In genomic region chr21:35616090-35616489, GRCh38 we compare ENCODE assay signal across 9 cellular contexts.
DNase-seq lines count a peak whose midpoint lies in the region; ATAC-seq, FAIRE-seq and TF ChIP-seq lines count a peak whose summit lies in the region.
"Had no signal": no experiment of that assay in that cellular context is flagged by ENCODE, and none has a peak within 500 bp of the region (broad histone marks: within the 10 kb centered on the region; RNA-seq: fewer than 3 reads in every experiment).

No MANE protein-coding gene starts in this region.

- peak overlapping the region in 4 of 11 experiments; percentile 4 to 21 (median 12); a peak in 3 of 22 replicates for H3K27ac ChIP-seq in BLaER1 treated with 17β-estradiol and CSF1 and Interleukin-3, amounts not matched to agents 10 nM and 100 nM
- no peak overlapping the region for H3K27ac ChIP-seq in K562 (ENCODE audit: extremely low read depth, low read depth, low read length)

- no peak overlapping the region for H2AFZ ChIP-seq in K562 (ENCODE audit: low read depth, low read length)

- CTCF ChIA-PET in K562 (lab: Yijun Ruan, JAX; ENCODE audit: low intra/inter-chr PET ratio), result interaction anchor here (0.6 kb wide), 1 partner anchor 922 kb away, joined by 3 read pairs; no protein-coding TSS in a partner anchor

- no peaks in the 10 kb centered on the region for H3K9me3 Mint-ChIP-seq in activated T-helper 1 cell treated with anti-CD3 and anti-CD28 coated beads, Interleukin-12 subunit alpha, Interleukin-12 subunit beta, Interleukin-2, Interleukin-4 antibody, amounts not matched to agents 30 ng/mL and 10 ng/mL and 1 ng/mL, durations not matched to agents 14 hours and 24 hours and 36 hours
- H3K9me3 Mint-ChIP-seq: central memory CD8-positive, alpha-beta T cell had no signal

- H3K4me1 Mint-ChIP-seq in activated T-helper 1 cell treated with anti-CD3 and anti-CD28 coated beads, Interleukin-12 subunit alpha, Interleukin-12 subunit beta, Interleukin-2, Interleukin-4 antibody, amounts not matched to agents 30 ng/mL and 10 ng/mL and 1 ng/mL, durations not matched to agents 14 hours and 24 hours and 36 hours (ENCODE audit: low read depth), result peaks cover 7% of the 10 kb centered on the region
- H3K4me1 Mint-ChIP-seq: central memory CD8-positive, alpha-beta T cell had no signal

- in situ Hi-C loops in K562 (cut with MboI), result no loop called here

- H3K4me2 ChIP-seq in BLaER1 treated with 17β-estradiol and CSF1 and Interleukin-3, amounts not matched to agents 10 nM and 100 nM, result peak overlapping the region in 6 of 11 experiments; percentile 9 to 54 (median 39); a peak in 8 of 22 replicates
- no peak overlapping the region for H3K4me2 ChIP-seq in K562 (ENCODE audit: insufficient read depth, low read length)

- H3K79me2 ChIP-seq in K562 (ENCODE audit: control insufficient read depth, insufficient read depth, low read length), result no peaks in the 10 kb centered on the region

- H3K9me1 ChIP-seq in K562 (ENCODE audit: control insufficient read depth, insufficient read depth, low read length), result no peaks in the 10 kb centered on the region

- no TSS peak for BruUV-seq in K562 (replicated peaks; lab: Mats Ljungman, UMichigan)

- H3K36me3 ChIP-seq in BLaER1 treated with 17β-estradiol and CSF1 and Interleukin-3, amounts not matched to agents 10 nM and 100 nM, result no peaks in the 10 kb centered on the region
- H3K36me3 ChIP-seq in K562 (ENCODE audit: control insufficient read depth, insufficient read depth, low read length), result no peaks in the 10 kb centered on the region

- no peak for FAIRE-seq in K562 (lab: Jason Lieb, UNC)

- no peak overlapping the region for H3K4me3 ChIP-seq in BLaER1 treated with 17β-estradiol and CSF1 and Interleukin-3, amounts not matched to agents 10 nM and 100 nM
- no peak overlapping the region for H3K4me3 ChIP-seq in K562

- TF ChIP-seq RAD21 in K562 (CRISPR knock-in tag; conservative IDR thresholded peaks at IDR 0.05 in 1 of 2, IDR thresholded peaks at IDR 0.05 in 1 of 2), result peak; percentile 42 to 64

- POLR2A ChIA-PET in K562 (lab: Yijun Ruan, JAX), result interaction anchor here (1.4 kb wide), 1 partner anchor 13 kb away, joined by 3 read pairs; no protein-coding TSS in a partner anchor

- peaks cover 0 to 53% (median 30%) of the 10 kb centered on the region in 10 experiments; a peak in 15 of 20 replicates for H3K4me1 ChIP-seq in BLaER1 treated with 17β-estradiol and CSF1 and Interleukin-3, amounts not matched to agents 10 nM and 100 nM
- peaks cover 0 to 11% of the 10 kb centered on the region in 2 experiments; a peak in 3 of 5 replicates for H3K4me1 ChIP-seq in K562 (replicated peaks in 1 of 2; ENCODE audit: control insufficient read depth in 2 of 2, insufficient read depth in 2 of 2, low read length in 2 of 2)

- peak in 2 of 3 experiments; percentile 22 to 59; a peak in 2 of 6 replicates for TF ChIP-seq CTCF in K562 (IDR thresholded peaks at IDR 0.05 in 2 of 3, conservative IDR thresholded peaks at IDR 0.05 in 1 of 3; ENCODE audit: insufficient read depth in 2 of 3, low read depth in 1 of 3, low read length in 3 of 3)

- H3K27me3 ChIP-seq in BLaER1 treated with 17β-estradiol and CSF1 and Interleukin-3, amounts not matched to agents 10 nM and 100 nM, result no peaks in the 10 kb centered on the region
- H3K27me3 ChIP-seq in K562 (ENCODE audit: control insufficient read depth in 2 of 2, insufficient read depth in 2 of 2, low read length in 2 of 2), result peaks cover 0 to 2% of the 10 kb centered on the region in 2 experiments; a peak in 1 of 5 replicates

- TF ChIP-seq EP300 in K562 (IDR thresholded peaks at IDR 0.05; ENCODE audit: low read length), result no peak

- intact Hi-C loops in K562 (cut with micrococcal nuclease), result no loop called here
- intact Hi-C loops in activated T-helper 1 cell treated with anti-CD3 and anti-CD28 coated beads, Interleukin-12 subunit alpha, Interleukin-12 subunit beta, Interleukin-2, Interleukin-4 antibody, amounts not matched to agents 30 ng/mL and 10 ng/mL and 1 ng/mL, durations not matched to agents 14 hours and 24 hours and 36 hours (cut with micrococcal nuclease), result loop anchor here (2.0 to 10.0 kb wide), 3 partner anchors 181 to 621 kb away; no protein-coding TSS in a partner anchor

- no peak overlapping the region for H3K9ac ChIP-seq in BLaER1 treated with 17β-estradiol and CSF1 and Interleukin-3, amounts not matched to agents 10 nM and 100 nM
- no peak overlapping the region for H3K9ac ChIP-seq in K562 (ENCODE audit: insufficient read depth in 1 of 2, low read depth in 2 of 2, low read length in 2 of 2)

- WGBS in K562 (ENCODE audit: insufficient coverage, low coverage, missing lambda C conversion rate), result 24% methylated on average over 4 of the region's 4 CpGs

- H3K4me3 Mint-ChIP-seq in activated T-helper 1 cell treated with anti-CD3 and anti-CD28 coated beads, Interleukin-12 subunit alpha, Interleukin-12 subunit beta, Interleukin-2, Interleukin-4 antibody, amounts not matched to agents 30 ng/mL and 10 ng/mL and 1 ng/mL, durations not matched to agents 14 hours and 24 hours and 36 hours, result no peak overlapping the region
- H3K4me3 Mint-ChIP-seq: central memory CD8-positive, alpha-beta T cell had no signal

- no peaks in the 10 kb centered on the region for H4K20me1 ChIP-seq in BLaER1 treated with 17β-estradiol and CSF1 and Interleukin-3, amounts not matched to agents 10 nM and 100 nM
- no peaks in the 10 kb centered on the region for H4K20me1 ChIP-seq in K562 (replicated peaks; ENCODE audit: control insufficient read depth, insufficient read depth, low read length)

- peak; percentile 43 to 45 for DNase-seq in Kasumi-1 (lab: John Stamatoyannopoulos, UW)
- DNase-seq in K562 (ENCODE audit: extremely low read depth in 1 of 4, low spot score in 3 of 4), result no peak
- DNase-seq in medulla oblongata (ENCODE audit: extremely low spot score), result peak; percentile 46
- DNase-seq in kidney glomerular epithelial cell (lab: John Stamatoyannopoulos, UW), result no peak
- DNase-seq in cortex of kidney (lab: John Stamatoyannopoulos, UW), result no peak
- no peak for DNase-seq in activated T-helper 1 cell treated with anti-CD3 and anti-CD28 coated beads, Interleukin-12 subunit alpha, Interleukin-12 subunit beta, Interleukin-2, Interleukin-4 antibody, amounts not matched to agents 30 ng/mL and 10 ng/mL and 1 ng/mL, durations not matched to agents 14 hours and 24 hours and 36 hours (ENCODE audit: low spot score)

- H3K27me3 Mint-ChIP-seq in activated T-helper 1 cell treated with anti-CD3 and anti-CD28 coated beads, Interleukin-12 subunit alpha, Interleukin-12 subunit beta, Interleukin-2, Interleukin-4 antibody, amounts not matched to agents 30 ng/mL and 10 ng/mL and 1 ng/mL, durations not matched to agents 14 hours and 24 hours and 36 hours (ENCODE audit: insufficient read depth), result peaks cover 4% of the 10 kb centered on the region

- TF ChIP-seq POLR2A in K562 (conservative IDR thresholded peaks at IDR 0.05), result no peak

- ATAC-seq in K562 (no peak), GM21737 (IDR thresholded peaks at IDR 0.05; ENCODE audit: unreplicated experiment) (no peak)

- no peaks in the 10 kb centered on the region for H3K36me3 Mint-ChIP-seq in activated T-helper 1 cell treated with anti-CD3 and anti-CD28 coated beads, Interleukin-12 subunit alpha, Interleukin-12 subunit beta, Interleukin-2, Interleukin-4 antibody, amounts not matched to agents 30 ng/mL and 10 ng/mL and 1 ng/mL, durations not matched to agents 14 hours and 24 hours and 36 hours (ENCODE audit: low read depth)

- H3K9me3 ChIP-seq in BLaER1 treated with 17β-estradiol and CSF1 and Interleukin-3, amounts not matched to agents 10 nM and 100 nM (replicated peaks in 1 of 11), result peaks cover 0 to 8% (median 5%) of the 10 kb centered on the region in 11 experiments; a peak in 7 of 22 replicates
- H3K9me3 ChIP-seq in K562 (replicated peaks; ENCODE audit: control insufficient read depth, insufficient read depth, low read depth, low read length), result no peaks in the 10 kb centered on the region

- no peak overlapping the region for H3K27ac Mint-ChIP-seq in activated T-helper 1 cell treated with anti-CD3 and anti-CD28 coated beads, Interleukin-12 subunit alpha, Interleukin-12 subunit beta, Interleukin-2, Interleukin-4 antibody, amounts not matched to agents 30 ng/mL and 10 ng/mL and 1 ng/mL, durations not matched to agents 14 hours and 24 hours and 36 hours

TF ChIP-seq in K562, 482 proteins besides CTCF, POLR2A, EP300 and RAD21 (continues in another document):
- TF ChIP-seq CEBPB (tag; IDR thresholded peaks at IDR 0.05), result peak; percentile 93
- TF ChIP-seq YY1 (IDR thresholded peaks at IDR 0.05; ENCODE audit: borderline replicate concordance in 1 of 3, control insufficient read depth in 1 of 3, extremely low read depth in 1 of 3, insufficient read depth in 3 of 3, insufficient read length in 1 of 3, insufficient replicate concordance in 2 of 3, low read depth in 1 of 3, low read length in 2 of 3), result no peak
- no peak for TF ChIP-seq ZNF280A (IDR thresholded peaks at IDR 0.05; ENCODE audit: low read depth, partially characterized antibody)
- TF ChIP-seq ZNF717 (CRISPR knock-in tag; IDR thresholded peaks at IDR 0.05), result no peak
- 0 out of 2 replicates have a peak, but pooled peaks have one; percentile 45 for TF ChIP-seq ARID3A (IDR thresholded peaks at IDR 0.05; ENCODE audit: borderline replicate concordance, low read depth, low read length)
- no peak for TF ChIP-seq PCBP1 (IDR thresholded peaks at IDR 0.05; ENCODE audit: low read depth, low read length, poor library complexity, severe bottlenecking)

Comparison
In these comparisons a context has a peak if more than half of its experiments do, and no peak if none do; other contexts are left out.
1. DNase-seq: peak in Kasumi-1 (2 of 2) and medulla oblongata (single experiment); none in K562 (0 of 4), kidney glomerular epithelial cell (single experiment), cortex of kidney (single experiment) and activated T-helper 1 cell treated with anti-CD3 and anti-CD28 coated beads, Interleukin-12 subunit alpha, Interleukin-12 subunit beta, Interleukin-2, Interleukin-4 antibody, amounts not matched to agents 30 ng/mL and 10 ng/mL and 1 ng/mL, durations not matched to agents 14 hours and 24 hours and 36 hours (single experiment).